Comparison of ENCODE assay signal across 24 cellular contexts in genomic region chr2:11158916-11159573, GRCh38. TPM values are rescaled to one million over a fixed set of nuclear protein-coding genes. Genes with fewer than 3 reads are reported as not detected.
DNase-seq lines count a peak whose midpoint lies in the region; ATAC-seq, FAIRE-seq and TF ChIP-seq lines count a peak whose summit lies in the region.
"Had no signal": no experiment of that assay in that cellular context is flagged by ENCODE, and none has a peak within 500 bp of the region (broad histone marks: within the 10 kb centered on the region; RNA-seq: fewer than 3 reads in every experiment).

No MANE protein-coding gene starts in this region.

- H3K4me2 ChIP-seq in H1 (ENCODE audit: insufficient read depth in 1 of 2, low read depth in 2 of 2, low read length in 2 of 2): no peak overlapping the region
- H3K4me2 ChIP-seq: A549, PC-9 had no signal

- no peak overlapping the region for H2BK120ac ChIP-seq in H1 (replicated peaks; ENCODE audit: low read depth, low read length)

- H3K56ac ChIP-seq in H1 (replicated peaks; ENCODE audit: insufficient read length, low read depth, low read length): no peak overlapping the region

- H3K27me3 ChIP-seq in BE2C (no peaks in the 10 kb centered on the region), H1 (replicated peaks in 1 of 4; ENCODE audit: control insufficient read depth in 3 of 4, extremely low read depth in 1 of 4, insufficient read depth in 3 of 4, low read length in 3 of 4) (peaks cover 0 to 8% (median 4%) of the 10 kb centered on the region in 4 experiments; a peak in 3 of 7 replicates)
- H3K27me3 ChIP-seq: MG63, SJSA1 had no signal

- H3K23ac ChIP-seq in H1 (ENCODE audit: insufficient read length): no peak overlapping the region

- peaks cover 25% of the 10 kb centered on the region for H3K27me3 Mint-ChIP-seq in nephron progenitor cell (ENCODE audit: low read depth, poor library complexity)
- no peaks in the 10 kb centered on the region for H3K27me3 Mint-ChIP-seq in stimulated activated naive B cell treated with anti-CD40 and anti-IgM and Interleukin-4, amounts not matched to agents 10 μg/mL and 1 μg/mL and 100 μg/mL, for 72 hours
- H3K27me3 Mint-ChIP-seq: IgD-negative memory B cell had no signal

- no peak overlapping the region for H2BK20ac ChIP-seq in H1 (ENCODE audit: low read length)

- CTCF ChIA-PET in HEK293 (lab: Yijun Ruan, JAX): no interaction called here
- CTCF ChIA-PET in H1 (lab: Charles Lee; ENCODE audit: partially characterized antibody): interaction anchor here (1.1 to 11.4 kb wide), 2 partner anchors 25 to 27 kb away, joined by 3 to 111 read pairs; a partner anchor contains a TSS

- no peak overlapping the region for H2AFZ ChIP-seq in H1 (ENCODE audit: low read length)
- H2AFZ ChIP-seq: PC-9 had no signal

- H3K9ac ChIP-seq in H1 (replicated peaks in 1 of 4; ENCODE audit: extremely low read depth in 1 of 4, low read depth in 3 of 4, low read length in 3 of 4): no peak overlapping the region

- in situ Hi-C loops in KBM-7 (cut with MboI; ENCODE audit: low pct_unique_long_range_greater_than_20kb, low sequenced_read_pairs): no loop called here

- no peak overlapping the region for H2BK15ac ChIP-seq in H1 (ENCODE audit: low read length)

- TF ChIP-seq RAD21 in H1 (IDR thresholded peaks at IDR 0.05 in 1 of 2, conservative IDR thresholded peaks at IDR 0.05 in 1 of 2; ENCODE audit: low read depth in 2 of 2, low read length in 2 of 2): no peak

- H2BK5ac ChIP-seq in H1 (ENCODE audit: low read depth, low read length): no peak overlapping the region

- WGBS in H1 (ENCODE audit: extremely low coverage in 1 of 2, insufficient coverage in 1 of 2, insufficient read length in 1 of 2, insufficient replicate concordance in 2 of 2, low coverage in 1 of 2, low lambda C conversion rate in 2 of 2, missing lambda C conversion rate in 1 of 2), 2 experiments: 84% methylated on average over 14 of the region's 14 CpGs; no CpG with 5 or more reads in 1 of the 2 experiments

- peak overlapping the region; percentile 83; the same call in 1 of the 2 replicates for H4K8ac ChIP-seq in H1 (ENCODE audit: extremely low read depth, insufficient read depth, low read length)

- H3K27ac Mint-ChIP-seq in nephron progenitor cell: no peak overlapping the region
- H3K27ac Mint-ChIP-seq in stimulated activated naive B cell treated with anti-CD40 and anti-IgM and Interleukin-4, amounts not matched to agents 10 μg/mL and 1 μg/mL and 100 μg/mL, for 72 hours: no peak overlapping the region
- H3K27ac Mint-ChIP-seq: HFFc6 had no signal

- H2AK5ac ChIP-seq in H1 (ENCODE audit: low read depth, low read length): no peak overlapping the region

- H3K4me3 ChIP-seq in BE2C (ENCODE audit: low read depth, low read length): no peak overlapping the region
- no peak overlapping the region for H3K4me3 ChIP-seq in HEK293 (ENCODE audit: low read depth, low read length)
- no peak overlapping the region for H3K4me3 ChIP-seq in H1 (ENCODE audit: extremely low read depth in 1 of 4, insufficient read depth in 2 of 4, low read depth in 3 of 4, low read length in 4 of 4)
- H3K4me3 ChIP-seq: A549, MG63, PC-9, SJSA1 had no signal

- H3K79me2 ChIP-seq in H1 (ENCODE audit: control insufficient read depth in 1 of 2, insufficient read depth in 2 of 2, low read length in 2 of 2): no peaks in the 10 kb centered on the region

- no peak for TF ChIP-seq POLR2A in H1 (IDR thresholded peaks at IDR 0.05; ENCODE audit: control extremely low read depth in 1 of 2, low read depth in 2 of 2, low read length in 2 of 2)

- no peak overlapping the region for H4K91ac ChIP-seq in H1 (replicated peaks; ENCODE audit: insufficient read length, low read length)

- H3K9me3 ChIP-seq in BE2C (no peaks in the 10 kb centered on the region), HEK293 (ENCODE audit: control insufficient read depth, insufficient read depth, low read depth, low read length) (no peaks in the 10 kb centered on the region), H1 (ENCODE audit: insufficient read depth in 2 of 2, low read depth in 1 of 2, low read length in 1 of 2) (no peaks in the 10 kb centered on the region)
- H3K9me3 ChIP-seq: A549, MG63 had no signal

- DNase-seq in BE2C (peak; percentile 40), H1 (ENCODE audit: low read depth in 1 of 2, low spot score in 2 of 2) (no peak), nephron progenitor cell (peak; percentile 39), KBM-7 (no peak), hepatic stellate cell (ENCODE audit: low spot score) (no peak), NCI-H510A (lab: John Stamatoyannopoulos, UW) (no peak)
- DNase-seq in stimulated activated naive B cell treated with anti-CD40 and anti-IgM and Interleukin-4, amounts not matched to agents 10 μg/mL and 1 μg/mL and 100 μg/mL, for 72 hours: no peak
- DNase-seq: HFFc6, Kasumi-1, MG63, NCI-H1048, NCI-H1436, NCI-H1930, NCI-H345, NCI-H526, PC-9 had no signal

- no peak overlapping the region for H3K18ac ChIP-seq in H1 (ENCODE audit: extremely low read depth, low read length)

- POLR2A ChIA-PET in HEK293 (lab: Yijun Ruan, JAX) (no interaction called here), H1 (lab: Charles Lee; ENCODE audit: partially characterized antibody) (interaction anchor here (1.2 kb wide), 1 partner anchor 26 kb away, joined by 3 read pairs; a partner anchor contains a TSS)

- no peak overlapping the region for H3K4me3 Mint-ChIP-seq in nephron progenitor cell
- no peak overlapping the region for H3K4me3 Mint-ChIP-seq in stimulated activated naive B cell treated with anti-CD40 and anti-IgM and Interleukin-4, amounts not matched to agents 10 μg/mL and 1 μg/mL and 100 μg/mL, for 72 hours
- H3K4me3 Mint-ChIP-seq: HFFc6 had no signal

- no peaks in the 10 kb centered on the region for H3K79me1 ChIP-seq in H1 (ENCODE audit: low read depth, low read length)

- H3K27ac ChIP-seq in HEK293 (ENCODE audit: extremely low read depth, low read depth, low read length) (no peak overlapping the region), H1 (ENCODE audit: low read depth, low read length) (no peak overlapping the region)
- H3K27ac ChIP-seq: A549, C4-2B, HL-60, PC-9, SJSA1 had no signal

- no peaks in the 10 kb centered on the region for H4K20me1 ChIP-seq in H1 (replicated peaks in 1 of 2; ENCODE audit: control insufficient read depth in 1 of 2, insufficient read depth in 2 of 2, low read length in 2 of 2)

- FAIRE-seq in H1 (lab: Jason Lieb, UNC): no peak
- FAIRE-seq: A549, D721Med, GM12891 had no signal

- peak overlapping the region; percentile 17; the same call in 1 of the 2 replicates for H2BK12ac ChIP-seq in H1 (ENCODE audit: low read depth, low read length)

- H3K36me3 ChIP-seq in BE2C (no peaks in the 10 kb centered on the region), HEK293 (ENCODE audit: control insufficient read depth in 2 of 2, insufficient read depth in 1 of 2, low read length in 2 of 2) (no peaks in the 10 kb centered on the region), H1 (ENCODE audit: control insufficient read depth in 2 of 4, insufficient read depth in 4 of 4, low read length in 3 of 4) (no peaks in the 10 kb centered on the region)
- H3K36me3 ChIP-seq: MG63 had no signal

- H3K4me1 Mint-ChIP-seq in nephron progenitor cell: peaks cover 28% of the 10 kb centered on the region
- peaks cover 20 to 29% of the 10 kb centered on the region in 2 donors for H3K4me1 Mint-ChIP-seq in stimulated activated naive B cell treated with anti-CD40 and anti-IgM and Interleukin-4, amounts not matched to agents 10 μg/mL and 1 μg/mL and 100 μg/mL, for 72 hours

- H3K9me3 Mint-ChIP-seq in nephron progenitor cell: no peaks in the 10 kb centered on the region
- no peaks in the 10 kb centered on the region for H3K9me3 Mint-ChIP-seq in stimulated activated naive B cell treated with anti-CD40 and anti-IgM and Interleukin-4, amounts not matched to agents 10 μg/mL and 1 μg/mL and 100 μg/mL, for 72 hours
- H3K9me3 Mint-ChIP-seq: HFFc6, IgD-negative memory B cell had no signal

- H3K36me3 Mint-ChIP-seq in nephron progenitor cell (ENCODE audit: low read depth): no peaks in the 10 kb centered on the region
- H3K36me3 Mint-ChIP-seq in stimulated activated naive B cell treated with anti-CD40 and anti-IgM and Interleukin-4, amounts not matched to agents 10 μg/mL and 1 μg/mL and 100 μg/mL, for 72 hours: peaks cover 4 to 6% of the 10 kb centered on the region in 2 donors
- H3K36me3 Mint-ChIP-seq: IgD-negative memory B cell had no signal

- H3K4ac ChIP-seq in H1 (replicated peaks; ENCODE audit: insufficient read length, low read depth, low read length): no peak overlapping the region

- TF ChIP-seq CTCF in BE2C (IDR thresholded peaks at IDR 0.05; ENCODE audit: low read depth, low read length) (no peak), HEK293 (tag by site-specific recombination; IDR thresholded peaks at IDR 0.05) (no peak), H1 (IDR thresholded peaks at IDR 0.05; ENCODE audit: control extremely low read depth in 1 of 3, insufficient read depth in 1 of 3, low read depth in 1 of 3, low read length in 3 of 3) (no peak), nephron progenitor cell (IDR thresholded peaks at IDR 0.05) (no peak)

- H3K23me2 ChIP-seq in H1 (ENCODE audit: low read depth, low read length): peaks cover 2% of the 10 kb centered on the region; the same call in 1 of the 2 replicates

- H4K5ac ChIP-seq in H1 (ENCODE audit: insufficient read length, low read depth, low read length): no peak overlapping the region

- peaks cover 3% of the 10 kb centered on the region; the same call in 1 of the 2 replicates for H3K4me1 ChIP-seq in BE2C
- no peaks in the 10 kb centered on the region for H3K4me1 ChIP-seq in HEK293 (ENCODE audit: control insufficient read depth, insufficient read depth, low read length)
- peaks cover 0 to 5% (median 4%) of the 10 kb centered on the region in 4 experiments; a peak in 5 of 7 replicates for H3K4me1 ChIP-seq in H1 (replicated peaks in 1 of 4; ENCODE audit: control insufficient read depth in 3 of 4, insufficient read depth in 4 of 4, low read length in 3 of 4)

- H3K14ac ChIP-seq in H1 (ENCODE audit: insufficient read length): no peak overlapping the region

- no peak for TF ChIP-seq EP300 in H1 (IDR thresholded peaks at IDR 0.05; ENCODE audit: borderline replicate concordance in 1 of 2, low read depth in 2 of 2, low read length in 2 of 2)

- ATAC-seq in stimulated activated naive B cell treated with anti-CD40 and anti-IgM and Interleukin-4, amounts not matched to agents 10 μg/mL and 1 μg/mL and 100 μg/mL, for 72 hours (replicated peaks): no peak
- ATAC-seq: A549 had no signal

TF ChIP-seq in H1, 55 proteins besides CTCF, POLR2A, EP300 and RAD21 (continues in another document):
- no peak for TF ChIP-seq KDM5A (IDR thresholded peaks at IDR 0.05; ENCODE audit: low read length)

RNA-seq across cellular contexts. Expression of gene SLC66A3, which starts 3.8 kb away (rescaled TPM):
- polyA plus RNA-seq in BE2C (2012; ENCODE audit: insufficient read depth, insufficient read length, low read depth): not detected
- 6.1 and 8.7 TPM in 2 replicates for total RNA-seq in H1 (2021; fragmentation: NEBNext Ultra II Directional; extraction: Animal tissue kit (Norgen Biotek cat#: 25700))
- polyA plus RNA-seq in H1 (2011; rRNA removed): 27.8 and 31.1 TPM in 2 replicates
- polyA plus RNA-seq in H1 (2011; cell fraction: cytosol; rRNA removed): 21.8 TPM
- polyA plus RNA-seq in H1 (2011; cell fraction: nucleus; rRNA removed): 24.2 TPM
- 10.1 to 16.7 TPM (median 11.9 TPM) in 4 replicates for polyA plus RNA-seq in H1 (2012, experiment 1 of 2)
- polyA plus RNA-seq in H1 (2012, experiment 2 of 2): 3.1 TPM
- polyA plus RNA-seq in H1 (2013, experiment 1 of 2): 19.6 TPM
- polyA plus RNA-seq in H1 (2013, experiment 2 of 2): 23.9 TPM
- polyA minus RNA-seq in H1 (2011; rRNA and poly(A)+ RNA removed): 22.9 and 30.0 TPM in 2 replicates
- polyA minus RNA-seq in H1 (2011; cell fraction: cytosol; rRNA and poly(A)+ RNA removed): 10.8 TPM
- polyA minus RNA-seq in H1 (2011; cell fraction: nucleus; rRNA and poly(A)+ RNA removed): 10.7 TPM

Comparison
In these comparisons a context has a peak if more than half of its experiments do, and no peak if none do; other contexts are left out.
1. DNase-seq: peak in BE2C (single experiment) and nephron progenitor cell (single experiment); none in H1 (0 of 2), KBM-7 (single experiment), stimulated activated naive B cell treated with anti-CD40 and anti-IgM and Interleukin-4, amounts not matched to agents 10 μg/mL and 1 μg/mL and 100 μg/mL, for 72 hours (single experiment), hepatic stellate cell (single experiment) and NCI-H510A (single experiment).